28 cellular contexts compared by ENCODE assay signal in genomic region chr11:68033708-68034045, GRCh38. TPM values are rescaled to one million over a fixed set of nuclear protein-coding genes. Genes with fewer than 3 reads are reported as not detected.
A peak's percentile ranks its signal among the peaks of the same experiment; 100 is the strongest.
DNase-seq lines count a peak whose midpoint lies in the region; ATAC-seq and TF ChIP-seq lines count a peak whose summit lies in the region.
"Had no signal": no experiment of that assay in that cellular context is flagged by ENCODE, and none has a peak within 500 bp of the region (broad histone marks: within the 10 kb centered on the region; RNA-seq: fewer than 3 reads in every experiment).

No MANE protein-coding gene starts in this region.

- 82 to 92% methylated on average over 12 of the region's 12 CpGs for WGBS in lung, 2 donors
- WGBS in testis, 2 donors = 75 to 78% methylated on average over 7 to 12 of the region's 12 CpGs

- H3K9me3 Mint-ChIP-seq in activated CD4-positive, alpha-beta T cell treated with anti-CD3 and anti-CD28 coated beads for 36 hours (ENCODE audit: low read depth) = no peaks in the 10 kb centered on the region
- H3K9me3 Mint-ChIP-seq: activated CD8-positive, alpha-beta T cell treated with anti-CD3 and anti-CD28 coated beads for 36 hours; activated naive CD8-positive, alpha-beta T cell treated with anti-CD3 and anti-CD28 coated beads, Interleukin-2, amount 10 ng/mL, durations not matched to agents 7 days and 5 days; activated T-cell treated with anti-CD3 and anti-CD28 coated beads, Interleukin-2, amount 50 U/mL, for 72 hours; IgD-negative memory B cell; WTC11 had no signal

- H3K9me3 ChIP-seq in lung (ENCODE audit: control insufficient read depth in 2 of 2, insufficient read depth in 1 of 2, low read length in 1 of 2) (no peaks in the 10 kb centered on the region), testis (no peaks in the 10 kb centered on the region)
- H3K9me3 ChIP-seq: BLaER1 treated with 17β-estradiol and CSF1 and Interleukin-3, amounts not matched to agents 10 nM and 100 nM; mucosa of descending colon; SJSA1 had no signal

- H3K27ac ChIP-seq in lung (ENCODE audit: low read depth in 1 of 2, low read length in 1 of 2) (peak overlapping the region; percentile 26 to 84), testis (no peak overlapping the region)
- H3K27ac ChIP-seq: epithelial cell of prostate, foreskin keratinocyte, SJSA1 had no signal

- H3K36me3 ChIP-seq in lung (ENCODE audit: control insufficient read depth in 2 of 2, insufficient read depth in 2 of 2, low read length in 2 of 2) = peaks cover 0 to 17% of the 10 kb centered on the region in 2 donors
- no peaks in the 10 kb centered on the region for H3K36me3 ChIP-seq in testis (ENCODE audit: low read depth, missing control alignments)

- H3K36me3 Mint-ChIP-seq in activated CD4-positive, alpha-beta T cell treated with anti-CD3 and anti-CD28 coated beads for 36 hours (ENCODE audit: low read depth) = peaks cover 6% of the 10 kb centered on the region

- H3K4me3 ChIP-seq in lung = no peak overlapping the region
- H3K4me3 ChIP-seq in testis = no peak overlapping the region
- H3K4me3 ChIP-seq: BLaER1 treated with 17β-estradiol and CSF1 and Interleukin-3, amounts not matched to agents 10 nM and 100 nM; GM12878; HAP-1; mucosa of descending colon; SJSA1 had no signal

- DNase-seq in activated CD4-positive, alpha-beta T cell treated with anti-CD3 and anti-CD28 coated beads for 36 hours = no peak
- no peak for DNase-seq in activated CD4-positive, alpha-beta T cell treated with anti-CD3 and anti-CD28 coated beads for 4 hours
- DNase-seq in Right ventricle myocardium inferior (ENCODE audit: missing footprints) = peak; percentile 77
- no peak for DNase-seq in lung (ENCODE audit: low spot score)
- DNase-seq in testis = peak; percentile 45
- DNase-seq in cerebellar nuclear complex (lab: John Stamatoyannopoulos, UW) = no peak
- DNase-seq: activated CD8-positive, alpha-beta T cell treated with anti-CD3 and anti-CD28 coated beads for 36 hours; activated naive CD8-positive, alpha-beta T cell treated with anti-CD3 and anti-CD28 coated beads, Interleukin-2, amount 10 ng/mL, durations not matched to agents 7 days and 5 days; activated T-cell treated with anti-CD3 and anti-CD28 coated beads, Interleukin-2, amount 50 U/mL, for 72 hours; DMS 273 treated with DMSO at 0.1 percent for 48 hours; foreskin keratinocyte; NCI-H1436; NCI-H2171 treated with DMSO at 0.1 percent for 48 hours; NCI-H748 treated with DMSO at 0.1 percent for 48 hours; occipital lobe; OCI-M1; T-helper 17 cell; trophoblast cell had no signal

- no peaks in the 10 kb centered on the region for H3K27me3 Mint-ChIP-seq in activated CD4-positive, alpha-beta T cell treated with anti-CD3 and anti-CD28 coated beads for 36 hours
- H3K27me3 Mint-ChIP-seq: activated CD8-positive, alpha-beta T cell treated with anti-CD3 and anti-CD28 coated beads for 36 hours; activated naive CD8-positive, alpha-beta T cell treated with anti-CD3 and anti-CD28 coated beads, Interleukin-2, amount 10 ng/mL, durations not matched to agents 7 days and 5 days; IgD-negative memory B cell; T-helper 17 cell had no signal

- TF ChIP-seq CTCF in lung (IDR thresholded peaks at IDR 0.05; ENCODE audit: control extremely low read depth, extremely low read depth) (no peak), testis (IDR thresholded peaks at IDR 0.05) (no peak)

- peaks cover 33% of the 10 kb centered on the region for H3K4me1 Mint-ChIP-seq in activated CD4-positive, alpha-beta T cell treated with anti-CD3 and anti-CD28 coated beads for 36 hours

- H3K27ac Mint-ChIP-seq in activated CD4-positive, alpha-beta T cell treated with anti-CD3 and anti-CD28 coated beads for 36 hours = peak overlapping the region; percentile 31
- H3K27ac Mint-ChIP-seq: activated CD8-positive, alpha-beta T cell treated with anti-CD3 and anti-CD28 coated beads for 36 hours; activated naive CD8-positive, alpha-beta T cell treated with anti-CD3 and anti-CD28 coated beads, Interleukin-2, amount 10 ng/mL, durations not matched to agents 7 days and 5 days; activated T-cell treated with anti-CD3 and anti-CD28 coated beads, Interleukin-2, amount 50 U/mL, for 72 hours; IgD-negative memory B cell; T-helper 17 cell; WTC11 had no signal

- no peak for ATAC-seq in activated CD4-positive, alpha-beta T cell treated with anti-CD3 and anti-CD28 coated beads for 36 hours
- ATAC-seq in Right ventricle myocardium inferior (peak; percentile 42), lung (ENCODE audit: insufficient read depth, low FRiP score) (no peak), SK-N-SH treated with all-trans-retinoic acid at 6 μM for 48 hours (no peak)
- no peak for ATAC-seq in activated CD4-positive, CD25-positive, alpha-beta regulatory T cell treated with anti-CD3 and anti-CD28 coated beads, Interleukin-2, amount 50 U/mL, for 24 hours
- ATAC-seq: activated CD8-positive, alpha-beta T cell treated with anti-CD3 and anti-CD28 coated beads for 36 hours; activated T-cell treated with anti-CD3 and anti-CD28 coated beads, Interleukin-2, amount 50 U/mL, for 72 hours; foreskin keratinocyte; GM12878; mucosa of descending colon; T-helper 17 cell; WTC11 had no signal

- TF ChIP-seq POLR2A in testis (IDR thresholded peaks at IDR 0.05) = no peak

- POLR2A ChIA-PET in activated CD4-positive, alpha-beta T cell treated with anti-CD3 and anti-CD28 coated beads for 36 hours (lab: Charles Lee) = no interaction called here

- H3K4me3 Mint-ChIP-seq in activated CD4-positive, alpha-beta T cell treated with anti-CD3 and anti-CD28 coated beads for 36 hours = no peak overlapping the region
- H3K4me3 Mint-ChIP-seq: activated CD8-positive, alpha-beta T cell treated with anti-CD3 and anti-CD28 coated beads for 36 hours; activated naive CD8-positive, alpha-beta T cell treated with anti-CD3 and anti-CD28 coated beads, Interleukin-2, amount 10 ng/mL, durations not matched to agents 7 days and 5 days; activated T-cell treated with anti-CD3 and anti-CD28 coated beads, Interleukin-2, amount 50 U/mL, for 72 hours; T-helper 17 cell; WTC11 had no signal

- peaks cover 16 to 39% of the 10 kb centered on the region in 2 donors for H3K4me1 ChIP-seq in lung (ENCODE audit: control insufficient read depth in 2 of 2, insufficient read depth in 2 of 2, low read length in 2 of 2)
- H3K4me1 ChIP-seq in testis = peaks cover 26% of the 10 kb centered on the region
- H3K4me1 ChIP-seq: foreskin keratinocyte had no signal

- H3K27me3 ChIP-seq in lung (ENCODE audit: control insufficient read depth, insufficient read depth) (no peaks in the 10 kb centered on the region), testis (no peaks in the 10 kb centered on the region)
- H3K27me3 ChIP-seq: BLaER1 treated with 17β-estradiol and CSF1 and Interleukin-3, amounts not matched to agents 10 nM and 100 nM; foreskin keratinocyte; SJSA1 had no signal

- intact Hi-C loops in activated CD4-positive, alpha-beta T cell treated with anti-CD3 and anti-CD28 coated beads for 36 hours (cut with DNase I, micrococcal nuclease) = loop anchor here in 1 of 2 experiments (10.0 kb wide), 1 partner anchor 1641 kb away; the partner anchor contains the start of gene LTO1
- intact Hi-C loops in Right ventricle myocardium inferior (cut with DNase I) (loop anchor here (5.0 kb wide), 1 partner anchor 89 kb away; the partner anchor contains the start of gene CHKA), testis (cut with DNase I; ENCODE audit: low total_unique reads) (no loop called here)

- CTCF ChIA-PET in activated CD4-positive, alpha-beta T cell treated with anti-CD3 and anti-CD28 coated beads for 36 hours (lab: Charles Lee) = no interaction called here

TF ChIP-seq in SK-N-SH treated with all-trans-retinoic acid at 6 μM for 48 hours, 23 proteins besides CTCF, POLR2A, EP300 and RAD21 (continues in another document):
- TF ChIP-seq ARNTL (CRISPR knock-in tag; IDR thresholded peaks at IDR 0.05; ENCODE audit: borderline replicate concordance, low read depth) (no peak), ZC3H10 (CRISPR knock-in tag; IDR thresholded peaks at IDR 0.05) (no peak), GLIS3 (CRISPR knock-in tag; IDR thresholded peaks at IDR 0.05) (no peak), BACH2 (CRISPR knock-in tag; IDR thresholded peaks at IDR 0.05; ENCODE audit: borderline replicate concordance) (no peak), ZNF565 (CRISPR knock-in tag; conservative IDR thresholded peaks at IDR 0.05; ENCODE audit: low read depth) (no peak), ESRRG (CRISPR knock-in tag; IDR thresholded peaks at IDR 0.05) (no peak), CSDC2 (CRISPR knock-in tag; IDR thresholded peaks at IDR 0.05) (no peak), OSR1 (CRISPR knock-in tag; IDR thresholded peaks at IDR 0.05) (no peak)

RNA-seq across cellular contexts. Expression of gene NDUFS8, which starts 3.2 kb away (rescaled TPM):
- total RNA-seq in activated CD4-positive, alpha-beta T cell treated with anti-CD3 and anti-CD28 coated beads for 36 hours = 100 to 1,000 TPM; 108 to 113 TPM
- total RNA-seq in Right ventricle myocardium inferior (479 TPM), lung (100 to 1,000 TPM in 1 of 2 donors, 10 to 100 TPM in 1; 57.8 to 151 TPM), testis (100 to 1,000 TPM; 184 to 196 TPM)
- polyA plus RNA-seq in lung (100 to 1,000 TPM; 139 to 180 TPM), testis (ENCODE audit: insufficient read depth, low read depth, low replicate concordance) (149 TPM)

RNA-seq across cellular contexts. Expression of gene TCIRG1, which starts 5.1 kb away (rescaled TPM):
- 100 to 1,000 TPM; 117 to 151 TPM for total RNA-seq in activated CD4-positive, alpha-beta T cell treated with anti-CD3 and anti-CD28 coated beads for 36 hours
- 30.4 TPM for total RNA-seq in Right ventricle myocardium inferior
- total RNA-seq in lung = 100 to 1,000 TPM in 1 of 2 donors, 10 to 100 TPM in 1; 70.2 to 322 TPM
- polyA plus RNA-seq in lung = 100 to 1,000 TPM; 244 to 438 TPM
- 10 to 100 TPM; 52.8 to 53.6 TPM for total RNA-seq in testis
- 22.2 TPM for polyA plus RNA-seq in testis (ENCODE audit: insufficient read depth, low read depth, low replicate concordance)

RNA-seq across cellular contexts. Expression of gene ALDH3B1, which starts 23.6 kb away (rescaled TPM):
- total RNA-seq in activated CD4-positive, alpha-beta T cell treated with anti-CD3 and anti-CD28 coated beads for 36 hours = not detected
- 3.5 TPM for total RNA-seq in Right ventricle myocardium inferior
- 100 to 1,000 TPM in 1 of 2 donors, 10 to 100 TPM in 1; 45.6 to 165 TPM for total RNA-seq in lung
- 100 to 1,000 TPM in 1 of 2 donors, 10 to 100 TPM in 1; 73.9 to 107 TPM for polyA plus RNA-seq in lung
- total RNA-seq in testis = 1 to 10 TPM; 4.4 to 5.3 TPM
- polyA plus RNA-seq in testis (ENCODE audit: insufficient read depth, low read depth, low replicate concordance) = 8.1 TPM
- total RNA-seq: foreskin keratinocyte had no signal

RNA-seq across cellular contexts. Expression of gene UNC93B1, which starts 29.8 kb away (rescaled TPM):
- total RNA-seq in activated CD4-positive, alpha-beta T cell treated with anti-CD3 and anti-CD28 coated beads for 36 hours = 10 to 100 TPM; 16.3 to 16.7 TPM
- total RNA-seq in Right ventricle myocardium inferior (9.0 TPM), lung (100 to 1,000 TPM in 1 of 2 donors, 10 to 100 TPM in 1; 44.3 to 124 TPM), testis (10 to 100 TPM in 1 of 2 donors, 1 to 10 TPM in 1; 5.3 to 12.3 TPM)
- polyA plus RNA-seq in lung (100 to 1,000 TPM in 1 of 2 donors, 10 to 100 TPM in 1; 71.6 to 104 TPM), testis (ENCODE audit: insufficient read depth, low read depth, low replicate concordance) (7.9 TPM)

Comparison
In these comparisons a context has a peak if more than half of its experiments do, and no peak if none do; other contexts are left out.
1. DNase-seq: peak in Right ventricle myocardium inferior (single experiment) and testis (single experiment); none in activated CD4-positive, alpha-beta T cell treated with anti-CD3 and anti-CD28 coated beads for 36 hours (single experiment), activated CD4-positive, alpha-beta T cell treated with anti-CD3 and anti-CD28 coated beads for 4 hours (0 of 2), lung (single experiment) and cerebellar nuclear complex (0 of 2).
2. H3K27ac ChIP-seq: peak in lung (2 of 2); none in testis (0 of 2).
3. RNA of gene ALDH3B1, which starts 23.6 kb away (total RNA-seq): 45.6 to 165 TPM in lung; 4.4 to 5.3 TPM in testis, 3.5 TPM in Right ventricle myocardium inferior (single experiment) and not detected in activated CD4-positive, alpha-beta T cell treated with anti-CD3 and anti-CD28 coated beads for 36 hours; every median in the first group is over 4 times any median in the second.